Comparison of ENCODE assay signal across 1 cellular context in the genomic region with DNA sequence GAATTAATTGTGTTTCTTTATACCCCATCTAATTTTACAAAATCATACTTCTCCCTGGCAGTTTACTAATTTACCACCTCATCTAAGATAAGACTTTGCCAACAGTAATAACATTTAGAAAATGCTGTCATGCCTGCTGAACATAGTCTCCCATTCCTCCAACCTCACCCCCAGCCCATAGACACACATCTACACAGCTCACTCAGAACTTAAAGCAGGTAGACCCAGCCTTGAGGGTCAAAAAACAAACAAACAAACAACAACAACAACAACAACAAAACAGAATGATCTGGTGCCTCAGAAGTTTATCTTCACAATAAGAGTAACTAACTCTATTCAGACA.
TF ChIP-seq lines count a peak whose summit lies in the region.

No MANE protein-coding gene starts in this region.

TF ChIP-seq in HCT116, 20 proteins besides CTCF, POLR2A, EP300 and RAD21:
- TF ChIP-seq FOSL1 (IDR thresholded peaks at IDR 0.05; ENCODE audit: low read depth) = no peak
- no peak for TF ChIP-seq EZH2 (IDR thresholded peaks at IDR 0.05)
- no peak for TF ChIP-seq ATF3 (IDR thresholded peaks at IDR 0.05)
- no peak for TF ChIP-seq ZFX (IDR thresholded peaks at IDR 0.05)
- no peak for TF ChIP-seq CBX3 (IDR thresholded peaks at IDR 0.05; ENCODE audit: low read depth)
- no peak for TF ChIP-seq YY1 (IDR thresholded peaks at IDR 0.05; ENCODE audit: extremely low read depth, insufficient replicate concordance, low read depth, low read length)
- TF ChIP-seq CEBPB (IDR thresholded peaks at IDR 0.05; ENCODE audit: low read depth) = no peak
